ENCODE assay signal across 8 cellular contexts in genomic region chr4:7192252-7193039, GRCh38. TPM values are rescaled to one million over a fixed set of nuclear protein-coding genes. Genes with fewer than 3 reads are reported as not detected.
A peak's percentile ranks its signal among the peaks of the same experiment; 100 is the strongest.
DNase-seq lines count a peak whose midpoint lies in the region; ATAC-seq and TF ChIP-seq lines count a peak whose summit lies in the region.

TSS of gene SORCS2 (plus strand) at chr4:7192538.

- no peaks in the 10 kb centered on the region for H3K9me3 Mint-ChIP-seq in CD4-positive, alpha-beta T cell
- no peaks in the 10 kb centered on the region for H3K9me3 Mint-ChIP-seq in GM23338
- no peaks in the 10 kb centered on the region for H3K9me3 Mint-ChIP-seq in natural killer cell treated with Interleukin-12 subunit alpha and Interleukin-12 subunit beta and Interleukin-15 and Interleukin-18, amount 100 ng/mL, for 72 hours

- no peaks in the 10 kb centered on the region for H3F3A ChIP-seq in GM23338 (replicated peaks; ENCODE audit: low read depth)

- TF ChIP-seq CTCF in CD4-positive, alpha-beta T cell (IDR thresholded peaks at IDR 0.05): no peak
- peak; percentile 30 to 56 for TF ChIP-seq CTCF in GM23338 (conservative IDR thresholded peaks at IDR 0.05; ENCODE audit: low read depth in 2 of 2)
- TF ChIP-seq CTCF in fibroblast of villous mesenchyme (IDR thresholded peaks at IDR 0.05; ENCODE audit: insufficient read depth, low read depth, low read length): peak; percentile 34

- H3K36me3 Mint-ChIP-seq in CD4-positive, alpha-beta T cell (ENCODE audit: low read depth): no peaks in the 10 kb centered on the region
- H3K36me3 Mint-ChIP-seq in GM23338 (ENCODE audit: low read depth): no peaks in the 10 kb centered on the region
- no peaks in the 10 kb centered on the region for H3K36me3 Mint-ChIP-seq in natural killer cell treated with Interleukin-12 subunit alpha and Interleukin-12 subunit beta and Interleukin-15 and Interleukin-18, amount 100 ng/mL, for 72 hours

- peak; percentile 43 for ATAC-seq in CD4-positive, alpha-beta T cell (ENCODE audit: poor library complexity)
- peak; percentile 63 for ATAC-seq in GM23338
- ATAC-seq in natural killer cell treated with Interleukin-12 subunit alpha and Interleukin-12 subunit beta and Interleukin-15 and Interleukin-18, amount 100 ng/mL, for 72 hours: peak; percentile 72 to 86

- POLR2A ChIA-PET in CD4-positive, alpha-beta T cell (lab: Charles Lee): no interaction called here

- CTCF ChIA-PET in CD4-positive, alpha-beta T cell (lab: Charles Lee): no interaction called here

- no peaks in the 10 kb centered on the region for H3K9me3 ChIP-seq in CD4-positive, alpha-beta T cell (ENCODE audit: control insufficient read depth, low read length)

- H3K36me3 ChIP-seq in GM23338 (ENCODE audit: insufficient read depth): no peaks in the 10 kb centered on the region

- H3K4me3 ChIP-seq in GM23338: peak within 1 kb of the TSS; percentile 73
- peak within 1 kb of the TSS; percentile 12 for H3K4me3 ChIP-seq in fibroblast of villous mesenchyme (ENCODE audit: low read depth, low read length)

- peaks cover 78% of the 10 kb centered on the region for H3K27me3 Mint-ChIP-seq in CD4-positive, alpha-beta T cell
- H3K27me3 Mint-ChIP-seq in GM23338 (ENCODE audit: insufficient read depth, low read depth, poor library complexity): peaks cover 33% of the 10 kb centered on the region
- H3K27me3 Mint-ChIP-seq in natural killer cell treated with Interleukin-12 subunit alpha and Interleukin-12 subunit beta and Interleukin-15 and Interleukin-18, amount 100 ng/mL, for 72 hours: peaks cover 37 to 38% of the 10 kb centered on the region in 2 donors

- intact Hi-C loops in CD4-positive, alpha-beta T cell (cut with DNase I, micrococcal nuclease): loop anchor here (5.0 to 10.0 kb wide), 4 partner anchors 530 to 792 kb away; no protein-coding TSS in a partner anchor

- H3K79me2 ChIP-seq in GM23338 (replicated peaks; ENCODE audit: insufficient read depth): no peaks in the 10 kb centered on the region

- peak within 1 kb of the TSS; percentile 89 for H2AFZ ChIP-seq in GM23338

- H3K27ac ChIP-seq in CD4-positive, alpha-beta T cell (ENCODE audit: low read depth, low read length): no peak within 1 kb of the TSS
- H3K27ac ChIP-seq in GM23338 (ENCODE audit: low read depth): no peak within 1 kb of the TSS
- H3K27ac ChIP-seq in substantia nigra (ENCODE audit: low read depth, low read length, poor library complexity, severe bottlenecking): peak within 1 kb of the TSS; percentile 61

- peaks cover 62% of the 10 kb centered on the region for H3K27me3 ChIP-seq in CD4-positive, alpha-beta T cell (ENCODE audit: control insufficient read depth, insufficient read depth, low read length)
- H3K27me3 ChIP-seq in GM23338 (ENCODE audit: insufficient read depth): peaks cover 22% of the 10 kb centered on the region

- H3K4me2 ChIP-seq in GM23338: peak within 1 kb of the TSS; percentile 91

- peaks cover 7% of the 10 kb centered on the region; the same call in 1 of the 2 replicates for H3K4me1 ChIP-seq in GM23338 (ENCODE audit: insufficient read depth)

- peak in 7 of 10 experiments; percentile 8 to 47 (median 27) for DNase-seq in CD4-positive, alpha-beta T cell
- DNase-seq in GM23338 (ENCODE audit: low spot score): peak; percentile 77
- peak; percentile 70 for DNase-seq in NCI-H748 (lab: John Stamatoyannopoulos, UW; ENCODE audit: unreplicated experiment)
- DNase-seq in activated T-helper 1 cell treated with Interleukin-2 at 50 U/mL for 16 hours (ENCODE audit: low read depth): peak; percentile 17
- DNase-seq in fibroblast of villous mesenchyme (ENCODE audit: low read depth): peak; percentile 43
- DNase-seq in natural killer cell treated with Interleukin-12 subunit alpha and Interleukin-12 subunit beta and Interleukin-15 and Interleukin-18, amount 100 ng/mL, for 72 hours (ENCODE audit: low spot score): peak; percentile 71
- DNase-seq in substantia nigra (lab: John Stamatoyannopoulos, UW): peak in 42 of 49 donors; percentile 20 to 84 (median 58)
- DNase-seq in OCI-M2 (lab: John Stamatoyannopoulos, UW; ENCODE audit: unreplicated experiment): no peak

- no peaks in the 10 kb centered on the region; the same call in 1 of the 2 replicates for H4K20me1 ChIP-seq in GM23338 (replicated peaks; ENCODE audit: insufficient read depth)

- no peak within 1 kb of the TSS for H3K27ac Mint-ChIP-seq in CD4-positive, alpha-beta T cell
- no peak within 1 kb of the TSS for H3K27ac Mint-ChIP-seq in GM23338
- no peak within 1 kb of the TSS for H3K27ac Mint-ChIP-seq in natural killer cell treated with Interleukin-12 subunit alpha and Interleukin-12 subunit beta and Interleukin-15 and Interleukin-18, amount 100 ng/mL, for 72 hours

- H3K4me3 Mint-ChIP-seq in CD4-positive, alpha-beta T cell: peak within 1 kb of the TSS; percentile 62
- H3K4me3 Mint-ChIP-seq in GM23338: peak within 1 kb of the TSS; percentile 79
- peak within 1 kb of the TSS; percentile 20 for H3K4me3 Mint-ChIP-seq in natural killer cell treated with Interleukin-12 subunit alpha and Interleukin-12 subunit beta and Interleukin-15 and Interleukin-18, amount 100 ng/mL, for 72 hours

- H3K4me1 Mint-ChIP-seq in CD4-positive, alpha-beta T cell (ENCODE audit: low read depth): no peaks in the 10 kb centered on the region
- H3K4me1 Mint-ChIP-seq in GM23338: peaks cover 23% of the 10 kb centered on the region
- no peaks in the 10 kb centered on the region for H3K4me1 Mint-ChIP-seq in natural killer cell treated with Interleukin-12 subunit alpha and Interleukin-12 subunit beta and Interleukin-15 and Interleukin-18, amount 100 ng/mL, for 72 hours (ENCODE audit: low read depth in 2 of 2)

- H3K9me2 ChIP-seq in GM23338 (ENCODE audit: insufficient read depth): no peaks in the 10 kb centered on the region

TF ChIP-seq in GM23338, 12 proteins besides CTCF, POLR2A, EP300 and RAD21 (continues in another document):
- TF ChIP-seq STAT1 (IDR thresholded peaks at IDR 0.05; ENCODE audit: unreplicated experiment) (no peak), ZNF462 (CRISPR knock-in tag; IDR thresholded peaks at IDR 0.05) (no peak), POLR2AphosphoS5 (IDR thresholded peaks at IDR 0.05; ENCODE audit: low read depth) (no peak), EZH2 (IDR thresholded peaks at IDR 0.05; ENCODE audit: low read depth, unreplicated experiment) (peak; percentile 42)

RNA-seq across cellular contexts. Expression of gene SORCS2, which starts in this region (rescaled TPM):
- total RNA-seq in CD4-positive, alpha-beta T cell: not detected
- total RNA-seq in GM23338 (2014; rRNA removed; shearing (Covaris generic)): 2.4 and 8.3 TPM in 2 replicates
- 0.30 and 0.47 TPM in 2 replicates for polyA plus RNA-seq in GM23338 (2016; fragmentation: Nextera tagmentation; extraction: Ambion mirVana)
- total RNA-seq in fibroblast of villous mesenchyme: under 0.01 TPM in 2 replicates
- total RNA-seq in natural killer cell treated with Interleukin-12 subunit alpha and Interleukin-12 subunit beta and Interleukin-15 and Interleukin-18, amount 100 ng/mL, for 72 hours: under 1 TPM; 0.17 to 0.21 TPM

Comparison
In these comparisons a context has a peak if more than half of its experiments do, and no peak if none do; other contexts are left out.
1. Peak in DNase-seq and ATAC-seq in CD4-positive, alpha-beta T cell; RNA of the gene not detected or under 1 TPM.
2. Peak in DNase-seq and H3K4me3 ChIP-seq in fibroblast of villous mesenchyme; RNA of the gene not detected or under 1 TPM.
3. Peak in DNase-seq and ATAC-seq in natural killer cell treated with Interleukin-12 subunit alpha and Interleukin-12 subunit beta and Interleukin-15 and Interleukin-18, amount 100 ng/mL, for 72 hours; RNA of the gene not detected or under 1 TPM.
4. H3K4me3 Mint-ChIP-seq: peak in every context shown above with its lines; median percentile 79 in GM23338; 62 in CD4-positive, alpha-beta T cell; 20 in natural killer cell treated with Interleukin-12 subunit alpha and Interleukin-12 subunit beta and Interleukin-15 and Interleukin-18, amount 100 ng/mL, for 72 hours.